27 cellular contexts compared by ENCODE assay signal in the genomic region with DNA sequence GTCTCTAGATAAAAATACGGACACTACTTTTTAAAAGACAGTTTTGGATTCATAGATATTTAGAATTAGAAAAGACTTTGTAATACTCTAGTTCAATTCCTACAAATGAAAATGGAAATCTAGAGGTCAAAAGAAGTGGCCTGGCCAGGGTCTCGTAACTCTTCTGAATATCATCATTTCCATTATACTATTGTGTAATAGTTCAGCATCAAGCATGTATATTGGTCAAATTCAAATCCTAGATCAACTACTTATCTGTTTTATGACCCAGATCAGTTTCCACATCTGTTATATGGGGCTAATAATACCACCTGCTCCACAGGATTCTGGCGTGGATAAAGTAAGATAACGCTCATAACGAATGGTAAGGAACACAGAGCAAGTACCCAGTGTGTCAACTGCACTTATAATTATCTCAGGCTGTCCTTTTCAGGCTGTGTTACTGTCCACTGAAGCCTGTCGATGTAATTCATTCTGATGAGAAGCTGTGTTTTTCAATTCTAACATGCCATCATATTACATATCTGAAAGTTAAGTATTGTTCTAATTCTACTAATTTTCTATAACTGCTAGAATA.
"Had no signal": no experiment of that assay in that cellular context is flagged by ENCODE, and none has a peak within 500 bp of the region (broad histone marks: within the 10 kb centered on the region; RNA-seq: fewer than 3 reads in every experiment).

No MANE protein-coding gene starts in this region.

- DNase-seq: activated B cell treated with CpG ODN at 0.5 μM for 24 hours; activated CD4-positive, alpha-beta T cell treated with anti-CD3 and anti-CD28 coated beads for 36 hours; activated CD4-positive, alpha-beta T cell treated with anti-CD3 and anti-CD28 coated beads, Interleukin-2, amount 50 U/mL, for 4 hours; activated CD8-positive, alpha-beta memory T cell treated with anti-CD3 and anti-CD28 coated beads for 24 hours; activated CD8-positive, alpha-beta memory T cell treated with anti-CD3 and anti-CD28 coated beads, Interleukin-2, amount 50 U/mL, for 48 hours; activated effector memory CD4-positive, alpha-beta T cell treated with Interleukin-2 at 50 U/mL for 16 hours; activated naive CD4-positive, alpha-beta T cell treated with anti-CD3 and anti-CD28 coated beads for 36 hours; activated naive CD8-positive, alpha-beta T cell treated with anti-CD3 and anti-CD28 coated beads, Interleukin-2, amount 10 ng/mL, durations not matched to agents 7 days and 5 days; activated T-cell treated with anti-CD3 and anti-CD28 coated beads, Interleukin-2, amount 50 U/mL, for 48 hours; amniotic stem cell; cortex of kidney; heart right ventricle; kidney; naive thymus-derived CD4-positive, alpha-beta T cell; posterior cingulate gyrus; stimulated activated CD4-positive, alpha-beta T cell treated with anti-CD3 and anti-CD28 coated beads, Interleukin-15, amount 100 ng/mL, for 24 hours; stomach had no signal

- H3K27me3 ChIP-seq: heart right ventricle, stomach, suprapubic skin, tibial nerve had no signal

- H3K4me3 Mint-ChIP-seq: activated B cell treated with CpG ODN at 0.5 μM for 24 hours; activated CD4-positive, alpha-beta T cell treated with anti-CD3 and anti-CD28 coated beads for 36 hours; activated naive CD4-positive, alpha-beta T cell treated with anti-CD3 and anti-CD28 coated beads for 36 hours; activated naive CD8-positive, alpha-beta T cell treated with anti-CD3 and anti-CD28 coated beads, Interleukin-2, amount 10 ng/mL, durations not matched to agents 7 days and 5 days; naive thymus-derived CD4-positive, alpha-beta T cell; neural crest cell; stimulated activated memory B cell treated with anti-CD40 and anti-IgM and Interleukin-4, amounts not matched to agents 10 μg/mL and 1 μg/mL and 100 μg/mL, for 72 hours had no signal

- H3K27ac ChIP-seq: epithelial cell of prostate, stomach, suprapubic skin, tibial nerve had no signal

- FAIRE-seq: bronchial epithelial cell had no signal

- H3K9me3 Mint-ChIP-seq: activated B cell treated with CpG ODN at 0.5 μM for 24 hours; activated naive CD4-positive, alpha-beta T cell treated with anti-CD3 and anti-CD28 coated beads for 36 hours; activated naive CD8-positive, alpha-beta T cell treated with anti-CD3 and anti-CD28 coated beads, Interleukin-2, amount 10 ng/mL, durations not matched to agents 7 days and 5 days; naive thymus-derived CD4-positive, alpha-beta T cell; neural crest cell; stimulated activated memory B cell treated with anti-CD40 and anti-IgM and Interleukin-4, amounts not matched to agents 10 μg/mL and 1 μg/mL and 100 μg/mL, for 72 hours had no signal

- H3K27me3 Mint-ChIP-seq: activated B cell treated with CpG ODN at 0.5 μM for 24 hours; activated CD4-positive, alpha-beta T cell treated with anti-CD3 and anti-CD28 coated beads for 36 hours; activated naive CD8-positive, alpha-beta T cell treated with anti-CD3 and anti-CD28 coated beads, Interleukin-2, amount 10 ng/mL, durations not matched to agents 7 days and 5 days; naive thymus-derived CD4-positive, alpha-beta T cell; stimulated activated memory B cell treated with anti-CD40 and anti-IgM and Interleukin-4, amounts not matched to agents 10 μg/mL and 1 μg/mL and 100 μg/mL, for 72 hours had no signal

- H3K9me3 ChIP-seq: heart right ventricle, stomach, suprapubic skin, tibial nerve had no signal

- H3K4me2 ChIP-seq: smooth muscle cell had no signal

- ATAC-seq: activated CD4-positive, alpha-beta T cell treated with anti-CD3 and anti-CD28 coated beads for 36 hours; left lobe of liver; naive thymus-derived CD4-positive, alpha-beta T cell; sciatic nerve; stimulated activated memory B cell treated with anti-CD40 and anti-IgM and Interleukin-4, amounts not matched to agents 10 μg/mL and 1 μg/mL and 100 μg/mL, for 72 hours had no signal

- H3K4me1 Mint-ChIP-seq: activated B cell treated with CpG ODN at 0.5 μM for 24 hours had no signal

- H3K27ac Mint-ChIP-seq: activated B cell treated with CpG ODN at 0.5 μM for 24 hours; activated CD4-positive, alpha-beta T cell treated with anti-CD3 and anti-CD28 coated beads for 36 hours; activated naive CD4-positive, alpha-beta T cell treated with anti-CD3 and anti-CD28 coated beads for 36 hours; activated naive CD8-positive, alpha-beta T cell treated with anti-CD3 and anti-CD28 coated beads, Interleukin-2, amount 10 ng/mL, durations not matched to agents 7 days and 5 days; stimulated activated memory B cell treated with anti-CD40 and anti-IgM and Interleukin-4, amounts not matched to agents 10 μg/mL and 1 μg/mL and 100 μg/mL, for 72 hours had no signal

- H3K4me3 ChIP-seq: heart right ventricle, lung, smooth muscle cell, stomach, suprapubic skin, tibial nerve had no signal
